In the genomic region with DNA sequence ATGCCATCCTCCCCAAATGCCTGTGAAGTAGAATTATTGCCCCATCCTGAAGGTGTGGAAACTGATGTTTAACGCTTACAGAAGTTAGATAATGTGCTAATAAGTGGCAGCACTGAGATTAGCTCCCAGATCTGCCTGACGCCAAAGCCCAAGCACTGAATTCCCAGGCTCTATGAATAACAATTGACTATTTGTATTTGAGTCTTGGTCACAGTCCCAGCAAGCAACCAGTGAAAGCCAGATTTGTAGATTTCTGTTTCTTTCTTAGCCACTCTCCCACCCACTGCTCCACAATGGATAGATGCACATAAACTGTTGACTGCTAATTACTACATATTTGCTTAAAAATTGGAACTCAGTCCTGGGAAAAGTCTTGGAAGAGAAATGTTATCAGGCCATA, we compare ENCODE assay signal across 29 cellular contexts. TPM values are rescaled to one million over a fixed set of nuclear protein-coding genes. Genes with fewer than 3 reads are reported as not detected.
DNase-seq lines count a peak whose midpoint lies in the region; ATAC-seq and TF ChIP-seq lines count a peak whose summit lies in the region.
"Had no signal": no experiment of that assay in that cellular context is flagged by ENCODE, and none has a peak within 500 bp of the region (broad histone marks: within the 10 kb centered on the region; RNA-seq: fewer than 3 reads in every experiment).

No MANE protein-coding gene starts in this region.

- CTCF ChIA-PET in WTC11 (lab: Charles Lee): interaction anchor here (0.9 to 1.1 kb wide), 2 partner anchors 9 to 13 kb away, joined by 3 to 5 read pairs; no protein-coding TSS in a partner anchor

- DNase-seq in COLO829 (ENCODE audit: low spot score) (peak; percentile 76), WTC11 (ENCODE audit: low spot score) (no peak), head of caudate nucleus (peak in 33 of 42 donors; percentile 29 to 82 (median 60)), occipital lobe (lab: John Stamatoyannopoulos, UW) (peak; percentile 28), Kasumi-1 (lab: John Stamatoyannopoulos, UW) (no peak), activated T-cell treated with anti-CD3 and anti-CD28 coated beads for 4 hours (no peak)
- DNase-seq: activated CD4-positive, alpha-beta T cell treated with anti-CD3 and anti-CD28 coated beads, Interleukin-2, amount 10 ng/mL, durations not matched to agents 7 days and 5 days; activated naive CD4-positive, alpha-beta T cell treated with anti-CD3 and anti-CD28 coated beads, Interleukin-2, amount 50 U/mL, for 16 hours; aorta; effector CD4-positive, alpha-beta T cell; EL; foreskin fibroblast; MG63; NCI-H2107; NCI-H446 treated with DMSO at 0.1 percent for 48 hours; OCI-M1; spleen; stimulated activated CD4-positive, alpha-beta T cell treated with anti-CD3 and anti-CD28 coated beads, Interleukin-2, amount 100 ng/mL, for 48 hours; T-helper 9 cell; WERI-Rb-1 had no signal

- no peaks in the 10 kb centered on the region for H3K36me3 Mint-ChIP-seq in WTC11
- H3K36me3 Mint-ChIP-seq: CD14-positive monocyte; stimulated activated effector memory CD8-positive, alpha-beta T cell treated with anti-CD3 and anti-CD28 coated beads, Interleukin-12 subunit alpha, Interleukin-12 subunit beta, amount 100 ng/mL, for 72 hours had no signal

- H3K9me3 Mint-ChIP-seq in WTC11: no peaks in the 10 kb centered on the region
- H3K9me3 Mint-ChIP-seq: activated CD4-positive, alpha-beta T cell treated with anti-CD3 and anti-CD28 coated beads, Interleukin-2, amount 10 ng/mL, durations not matched to agents 7 days and 5 days; central memory CD8-positive, alpha-beta T cell; stimulated activated effector memory CD8-positive, alpha-beta T cell treated with anti-CD3 and anti-CD28 coated beads, Interleukin-12 subunit alpha, Interleukin-12 subunit beta, amount 100 ng/mL, for 72 hours had no signal

- peak overlapping the region; percentile 87 for H3K27ac Mint-ChIP-seq in WTC11
- H3K27ac Mint-ChIP-seq: activated CD4-positive, alpha-beta T cell treated with anti-CD3 and anti-CD28 coated beads, Interleukin-2, amount 10 ng/mL, durations not matched to agents 7 days and 5 days; stimulated activated effector memory CD8-positive, alpha-beta T cell treated with anti-CD3 and anti-CD28 coated beads, Interleukin-12 subunit alpha, Interleukin-12 subunit beta, amount 100 ng/mL, for 72 hours had no signal

- no peak overlapping the region for H3K4me3 Mint-ChIP-seq in WTC11
- H3K4me3 Mint-ChIP-seq: activated CD4-positive, alpha-beta T cell treated with anti-CD3 and anti-CD28 coated beads, Interleukin-2, amount 10 ng/mL, durations not matched to agents 7 days and 5 days; CD14-positive monocyte; central memory CD8-positive, alpha-beta T cell; stimulated activated effector memory CD8-positive, alpha-beta T cell treated with anti-CD3 and anti-CD28 coated beads, Interleukin-12 subunit alpha, Interleukin-12 subunit beta, amount 100 ng/mL, for 72 hours had no signal

- no peaks in the 10 kb centered on the region for H3K27me3 Mint-ChIP-seq in WTC11 (ENCODE audit: low read depth)

- intact Hi-C loops in head of caudate nucleus (cut with DNase I): no loop called here

- ATAC-seq in WTC11 (no peak), HG03460 (IDR thresholded peaks at IDR 0.05; ENCODE audit: unreplicated experiment) (no peak), GM21360 (IDR thresholded peaks at IDR 0.05; ENCODE audit: unreplicated experiment) (no peak)
- ATAC-seq: K562; stimulated activated effector memory CD8-positive, alpha-beta T cell treated with anti-CD3 and anti-CD28 coated beads, Interleukin-12 subunit alpha, Interleukin-12 subunit beta, amount 100 ng/mL, for 72 hours had no signal

- TF ChIP-seq CTCF in WTC11 (IDR thresholded peaks at IDR 0.05): no peak

- POLR2A ChIA-PET in WTC11 (lab: Charles Lee): no interaction called here

- H3K4me1 Mint-ChIP-seq in WTC11: peaks cover 88% of the 10 kb centered on the region
- H3K4me1 Mint-ChIP-seq: central memory CD8-positive, alpha-beta T cell; stimulated activated effector memory CD8-positive, alpha-beta T cell treated with anti-CD3 and anti-CD28 coated beads, Interleukin-12 subunit alpha, Interleukin-12 subunit beta, amount 100 ng/mL, for 72 hours had no signal

TF ChIP-seq in WTC11, 78 proteins besides CTCF, POLR2A, EP300 and RAD21:
- TF ChIP-seq MAX (CRISPR knock-in tag; IDR thresholded peaks at IDR 0.05): no peak
- TF ChIP-seq JUN (CRISPR knock-in tag; IDR thresholded peaks at IDR 0.05): no peak
- TF ChIP-seq ATF1 (CRISPR knock-in tag; IDR thresholded peaks at IDR 0.05): no peak
- TF ChIP-seq SMAD3 (CRISPR knock-in tag; IDR thresholded peaks at IDR 0.05; ENCODE audit: borderline replicate concordance): no peak
- no peak for TF ChIP-seq NR3C1 (CRISPR knock-in tag; conservative IDR thresholded peaks at IDR 0.05; ENCODE audit: low read depth)
- no peak for TF ChIP-seq NR1H2 (CRISPR knock-in tag; IDR thresholded peaks at IDR 0.05)
- TF ChIP-seq EMX1 (CRISPR knock-in tag; IDR thresholded peaks at IDR 0.05): no peak
- TF ChIP-seq TEAD1 (CRISPR knock-in tag; IDR thresholded peaks at IDR 0.05): no peak
- no peak for TF ChIP-seq STAT6 (CRISPR knock-in tag; conservative IDR thresholded peaks at IDR 0.05; ENCODE audit: low read depth)
- TF ChIP-seq PREB (CRISPR knock-in tag; IDR thresholded peaks at IDR 0.05; ENCODE audit: borderline replicate concordance): no peak

RNA-seq across cellular contexts. Expression of gene FAM240B, which starts 34.4 kb away (rescaled TPM):
- total RNA-seq in WTC11 (2021): not detected in 3 replicates
- not detected for total RNA-seq in occipital lobe
- total RNA-seq: activated CD4-positive, alpha-beta T cell treated with anti-CD3 and anti-CD28 coated beads, Interleukin-2, amount 10 ng/mL, durations not matched to agents 7 days and 5 days; aorta; epithelial cell of proximal tubule; K562; lung; renal cortical epithelial cell; spleen had no signal

Comparison
In these comparisons a context has a peak if more than half of its experiments do, and no peak if none do; other contexts are left out.
1. DNase-seq: peak in COLO829 (single experiment), head of caudate nucleus (33 of 42) and occipital lobe (single experiment); none in WTC11 (single experiment), Kasumi-1 (0 of 2) and activated T-cell treated with anti-CD3 and anti-CD28 coated beads for 4 hours (single experiment).